Comparison of ENCODE assay signal across 8 cellular contexts in genomic region chr4:149914521-149915115, GRCh38.
DNase-seq lines count a peak whose midpoint lies in the region; ATAC-seq and TF ChIP-seq lines count a peak whose summit lies in the region.

No MANE protein-coding gene starts in this region.

- TF ChIP-seq POLR2A in Peyer's patch (IDR thresholded peaks at IDR 0.05): no peak

- H3K36me3 ChIP-seq in Peyer's patch: no peaks in the 10 kb centered on the region

- no peak overlapping the region for H3K27ac ChIP-seq in Peyer's patch

- no peaks in the 10 kb centered on the region for H3K27me3 ChIP-seq in Peyer's patch

- H3K4me3 ChIP-seq in Peyer's patch (no peak overlapping the region), epithelial cell of esophagus (ENCODE audit: low read length) (no peak overlapping the region)

- peak; percentile 55 for DNase-seq in activated CD8-positive, alpha-beta memory T cell treated with anti-CD3 and anti-CD28 coated beads, Interleukin-2, amount 50 U/mL, for 48 hours
- DNase-seq in activated CD8-positive, alpha-beta memory T cell treated with anti-CD3 and anti-CD28 coated beads for 24 hours: no peak
- DNase-seq in Peyer's patch (no peak), epithelial cell of esophagus (ENCODE audit: low read depth) (peak; percentile 61), pulmonary artery endothelial cell (ENCODE audit: low read depth, low spot score) (peak; percentile 19), T1000 (lab: John Stamatoyannopoulos, UW) (no peak)

- ATAC-seq in GM19397 (IDR thresholded peaks at IDR 0.05; ENCODE audit: unreplicated experiment) (peak; percentile 91), HG03469 (IDR thresholded peaks at IDR 0.05; ENCODE audit: unreplicated experiment) (peak; percentile 88)

- no peaks in the 10 kb centered on the region for H3K9me3 ChIP-seq in Peyer's patch

- peak in 4 of 6 experiments; percentile 27 to 41 (median 38) for TF ChIP-seq CTCF in Peyer's patch (IDR thresholded peaks at IDR 0.05)
- peak; percentile 73 for TF ChIP-seq CTCF in epithelial cell of esophagus (IDR thresholded peaks at IDR 0.05; ENCODE audit: insufficient read depth, low read depth, low read length, missing control alignments)

- no peaks in the 10 kb centered on the region for H3K4me1 ChIP-seq in Peyer's patch

Comparison
In these comparisons a context has a peak if more than half of its experiments do, and no peak if none do; other contexts are left out.
1. DNase-seq: peak in activated CD8-positive, alpha-beta memory T cell treated with anti-CD3 and anti-CD28 coated beads, Interleukin-2, amount 50 U/mL, for 48 hours (single experiment), epithelial cell of esophagus (single experiment) and pulmonary artery endothelial cell (single experiment); none in activated CD8-positive, alpha-beta memory T cell treated with anti-CD3 and anti-CD28 coated beads for 24 hours (single experiment), Peyer's patch (0 of 3) and T1000 (single experiment).